Comparison of ENCODE assay signal across 22 cellular contexts in genomic region chr18:3002766-3003165, GRCh38. TPM values are rescaled to one million over a fixed set of nuclear protein-coding genes. Genes with fewer than 3 reads are reported as not detected.
DNase-seq lines count a peak whose midpoint lies in the region; ATAC-seq, FAIRE-seq and TF ChIP-seq lines count a peak whose summit lies in the region.
"Had no signal": no experiment of that assay in that cellular context is flagged by ENCODE, and none has a peak within 500 bp of the region (broad histone marks: within the 10 kb centered on the region; RNA-seq: fewer than 3 reads in every experiment).

No MANE protein-coding gene starts in this region.

- H3K36me3 Mint-ChIP-seq in activated T-cell treated with anti-CD3 and anti-CD28 coated beads, Interleukin-2, amount 50 U/mL, for 24 hours (ENCODE audit: low read depth), result peaks cover 77% of the 10 kb centered on the region
- H3K36me3 Mint-ChIP-seq in progenitor cell of endocrine pancreas (ENCODE audit: insufficient read depth), result peaks cover 48% of the 10 kb centered on the region

- no peak overlapping the region for H3K4me3 Mint-ChIP-seq in activated T-cell treated with anti-CD3 and anti-CD28 coated beads, Interleukin-2, amount 50 U/mL, for 24 hours
- no peak overlapping the region for H3K4me3 Mint-ChIP-seq in progenitor cell of endocrine pancreas (ENCODE audit: low read depth)

- peak; percentile 83 for ATAC-seq in left colon
- ATAC-seq: Right ventricle myocardium inferior had no signal

- no peaks in the 10 kb centered on the region for H3K9me3 Mint-ChIP-seq in activated T-cell treated with anti-CD3 and anti-CD28 coated beads, Interleukin-2, amount 50 U/mL, for 24 hours
- peaks cover 18% of the 10 kb centered on the region for H3K9me3 Mint-ChIP-seq in progenitor cell of endocrine pancreas (ENCODE audit: low read depth)

- H3K4me1 Mint-ChIP-seq in activated T-cell treated with anti-CD3 and anti-CD28 coated beads, Interleukin-2, amount 50 U/mL, for 24 hours (ENCODE audit: low read depth), result peaks cover 69% of the 10 kb centered on the region
- H3K4me1 Mint-ChIP-seq in progenitor cell of endocrine pancreas (ENCODE audit: low read depth), result peaks cover 10% of the 10 kb centered on the region

- intact Hi-C loops in left colon (cut with DNase I, micrococcal nuclease), result no loop called here

- H3K27me3 Mint-ChIP-seq in activated T-cell treated with anti-CD3 and anti-CD28 coated beads, Interleukin-2, amount 50 U/mL, for 24 hours, result no peaks in the 10 kb centered on the region
- no peaks in the 10 kb centered on the region for H3K27me3 Mint-ChIP-seq in progenitor cell of endocrine pancreas

- H3K27ac Mint-ChIP-seq in activated T-cell treated with anti-CD3 and anti-CD28 coated beads, Interleukin-2, amount 50 U/mL, for 24 hours, result peak overlapping the region; percentile 76
- peak overlapping the region; percentile 86 for H3K27ac Mint-ChIP-seq in progenitor cell of endocrine pancreas

- no peak for DNase-seq in activated T-cell treated with anti-CD3 and anti-CD28 coated beads, Interleukin-2, amount 50 U/mL, for 24 hours
- DNase-seq in activated T-cell treated with anti-CD3 and anti-CD28 coated beads for 4 hours, result no peak
- peak; percentile 9 for DNase-seq in RCC 7860 (ENCODE audit: low spot score)
- DNase-seq in left colon, result no peak
- no peak for DNase-seq in progenitor cell of endocrine pancreas (ENCODE audit: low spot score, unreplicated experiment)
- DNase-seq in NCI-H1436 (lab: John Stamatoyannopoulos, UW), result no peak
- DNase-seq in AG08395 (ENCODE audit: low spot score), result no peak
- DNase-seq in SHP77 treated with DMSO at 0.1 percent for 48 hours (lab: John Stamatoyannopoulos, UW), result no peak
- DNase-seq: BE2C; EL; midbrain; NCI-H1092 treated with DMSO at 0.1 percent for 48 hours; NCI-H2029 treated with DMSO at 0.1 percent for 48 hours; NCI-H226; NCI-H748 treated with DMSO at 0.1 percent for 48 hours; stimulated activated CD4-positive, alpha-beta T cell treated with anti-CD3 and anti-CD28 coated beads, Interleukin-2, amount 100 ng/mL, for 24 hours; stimulated activated naive CD4-positive, alpha-beta T cell; transverse colon had no signal

- TF ChIP-seq CTCF in progenitor cell of endocrine pancreas (IDR thresholded peaks at IDR 0.05; ENCODE audit: unreplicated experiment), result no peak

- FAIRE-seq in RCC 7860 (lab: Jason Lieb, UNC), result no peak
- FAIRE-seq: A204.1, bronchial epithelial cell, H1 had no signal

RNA-seq across cellular contexts. Expression of gene LPIN2, which starts 10.2 kb away (rescaled TPM):
- total RNA-seq in left colon (10 to 100 TPM; 40.5 to 58.5 TPM), progenitor cell of endocrine pancreas (22.8 and 25.9 TPM in 2 replicates)
